ENCODE assay signal across 8 cellular contexts in the genomic region with DNA sequence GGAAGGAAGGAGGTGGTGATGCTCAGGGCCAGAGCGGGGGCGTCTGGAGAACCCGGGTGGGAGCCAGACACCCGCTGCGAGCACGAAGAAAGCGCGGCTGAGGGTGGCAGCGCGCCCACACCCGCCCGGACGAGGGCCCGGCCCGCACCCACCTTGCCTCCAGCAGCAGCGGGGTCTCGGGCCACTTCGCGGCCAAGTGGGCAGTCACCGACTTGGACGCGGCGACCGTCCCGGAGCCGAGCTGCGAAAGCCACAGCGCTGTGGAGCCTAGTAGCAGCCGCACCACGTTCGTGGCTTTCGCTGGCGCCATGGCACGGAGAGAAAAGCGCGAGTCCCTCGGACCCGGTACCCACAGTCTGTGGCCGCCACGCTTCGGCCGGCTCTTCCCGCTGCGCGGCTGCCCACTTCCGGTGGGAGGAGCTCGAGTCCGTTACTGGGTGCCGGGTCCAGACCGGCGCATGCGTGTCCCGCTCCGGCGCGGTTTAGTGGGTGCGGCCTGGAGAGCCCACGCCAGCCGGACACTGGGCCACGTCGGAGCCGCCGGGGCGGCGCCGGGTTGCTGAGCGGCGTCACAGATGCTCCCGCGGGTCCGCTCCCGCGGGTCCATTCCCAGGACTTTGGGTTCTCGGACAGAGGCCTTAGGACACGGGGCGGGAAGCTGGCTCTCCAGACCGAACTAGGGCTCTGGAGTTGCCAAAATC. TPM values are rescaled to one million over a fixed set of nuclear protein-coding genes. Genes with fewer than 3 reads are reported as not detected.
DNase-seq lines count a peak whose midpoint lies in the region; ATAC-seq and TF ChIP-seq lines count a peak whose summit lies in the region.

A gene with protein sequence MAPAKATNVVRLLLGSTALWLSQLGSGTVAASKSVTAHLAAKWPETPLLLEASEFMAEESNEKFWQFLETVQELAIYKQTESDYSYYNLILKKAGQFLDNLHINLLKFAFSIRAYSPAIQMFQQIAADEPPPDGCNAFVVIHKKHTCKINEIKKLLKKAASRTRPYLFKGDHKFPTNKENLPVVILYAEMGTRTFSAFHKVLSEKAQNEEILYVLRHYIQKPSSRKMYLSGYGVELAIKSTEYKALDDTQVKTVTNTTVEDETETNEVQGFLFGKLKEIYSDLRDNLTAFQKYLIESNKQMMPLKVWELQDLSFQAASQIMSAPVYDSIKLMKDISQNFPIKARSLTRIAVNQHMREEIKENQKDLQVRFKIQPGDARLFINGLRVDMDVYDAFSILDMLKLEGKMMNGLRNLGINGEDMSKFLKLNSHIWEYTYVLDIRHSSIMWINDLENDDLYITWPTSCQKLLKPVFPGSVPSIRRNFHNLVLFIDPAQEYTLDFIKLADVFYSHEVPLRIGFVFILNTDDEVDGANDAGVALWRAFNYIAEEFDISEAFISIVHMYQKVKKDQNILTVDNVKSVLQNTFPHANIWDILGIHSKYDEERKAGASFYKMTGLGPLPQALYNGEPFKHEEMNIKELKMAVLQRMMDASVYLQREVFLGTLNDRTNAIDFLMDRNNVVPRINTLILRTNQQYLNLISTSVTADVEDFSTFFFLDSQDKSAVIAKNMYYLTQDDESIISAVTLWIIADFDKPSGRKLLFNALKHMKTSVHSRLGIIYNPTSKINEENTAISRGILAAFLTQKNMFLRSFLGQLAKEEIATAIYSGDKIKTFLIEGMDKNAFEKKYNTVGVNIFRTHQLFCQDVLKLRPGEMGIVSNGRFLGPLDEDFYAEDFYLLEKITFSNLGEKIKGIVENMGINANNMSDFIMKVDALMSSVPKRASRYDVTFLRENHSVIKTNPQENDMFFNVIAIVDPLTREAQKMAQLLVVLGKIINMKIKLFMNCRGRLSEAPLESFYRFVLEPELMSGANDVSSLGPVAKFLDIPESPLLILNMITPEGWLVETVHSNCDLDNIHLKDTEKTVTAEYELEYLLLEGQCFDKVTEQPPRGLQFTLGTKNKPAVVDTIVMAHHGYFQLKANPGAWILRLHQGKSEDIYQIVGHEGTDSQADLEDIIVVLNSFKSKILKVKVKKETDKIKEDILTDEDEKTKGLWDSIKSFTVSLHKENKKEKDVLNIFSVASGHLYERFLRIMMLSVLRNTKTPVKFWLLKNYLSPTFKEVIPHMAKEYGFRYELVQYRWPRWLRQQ (N-terminal part only) (minus strand): TSS at position 399 of the 701 bp plus-strand sequence. CDS start 89 bp downstream, at position 310.

- peak within 1 kb of the TSS; percentile 62 for H3K27ac ChIP-seq in DOHH2 (ENCODE audit: low read depth, low read length)
- H3K27ac ChIP-seq in heart left ventricle, result peak within 1 kb of the TSS; percentile 11 to 90 (median 82)
- H3K27ac ChIP-seq in osteoblast (ENCODE audit: low read depth, low read length), result peak within 1 kb of the TSS; percentile 95

- H3K4me3 ChIP-seq in DOHH2 (ENCODE audit: low read length) (peak within 1 kb of the TSS; percentile 100), heart left ventricle (peak within 1 kb of the TSS; percentile 58 to 99 (median 78)), osteoblast (ENCODE audit: insufficient read depth, low read length) (peak within 1 kb of the TSS; percentile 94)

- H3K4me1 ChIP-seq in DOHH2 (ENCODE audit: control insufficient read depth, low read length), result peaks cover 14% of the 10 kb centered on the region
- peaks cover 0 to 13% (median 6%) of the 10 kb centered on the region in 12 donors for H3K4me1 ChIP-seq in heart left ventricle
- peaks cover 8% of the 10 kb centered on the region for H3K4me1 ChIP-seq in osteoblast (ENCODE audit: insufficient read depth, low read length)

- H3K9me2 ChIP-seq in DOHH2 (replicated peaks; ENCODE audit: control insufficient read depth, low read length), result no peaks in the 10 kb centered on the region

- H3K27me3 ChIP-seq in DOHH2 (ENCODE audit: control insufficient read depth, low read length) (peaks cover 17% of the 10 kb centered on the region), heart left ventricle (no peaks in the 10 kb centered on the region), osteoblast (ENCODE audit: insufficient read depth, low read length) (no peaks in the 10 kb centered on the region)

- 0 out of 2 replicates have a peak, but pooled peaks cover 9% of the 10 kb centered on the region for H3F3A ChIP-seq in DOHH2 (ENCODE audit: control insufficient read depth, insufficient read depth)

- H3K36me3 ChIP-seq in DOHH2 (ENCODE audit: control insufficient read depth, low read length) (no peaks in the 10 kb centered on the region), heart left ventricle (no peaks in the 10 kb centered on the region), osteoblast (ENCODE audit: insufficient read depth, low read length) (no peaks in the 10 kb centered on the region)

- H4K20me1 ChIP-seq in DOHH2 (ENCODE audit: control insufficient read depth, insufficient read depth, low read depth, low read length) (no peaks in the 10 kb centered on the region), osteoblast (ENCODE audit: insufficient read depth, low read length) (peaks cover 4% of the 10 kb centered on the region)

- intact Hi-C loops in heart left ventricle (cut with DNase I), result no loop called here

- ATAC-seq in GM19463 (IDR thresholded peaks at IDR 0.05; ENCODE audit: unreplicated experiment) (peak; percentile 97), HG03520 (IDR thresholded peaks at IDR 0.05; ENCODE audit: unreplicated experiment) (peak; percentile 92), heart left ventricle (peak; percentile 100)

- H2AFZ ChIP-seq in osteoblast (ENCODE audit: low read length), result peak within 1 kb of the TSS; percentile 99

- TF ChIP-seq POLR2A in heart left ventricle (IDR thresholded peaks at IDR 0.05), result peak in 1 of 2 donors; percentile 80

- 0 to 1% (median 1%) methylated on average over 23 to 77 of the region's 77 CpGs for WGBS in heart left ventricle, 4 donors

- H3K4me2 ChIP-seq in DOHH2 (ENCODE audit: low read length) (peak within 1 kb of the TSS; percentile 80), osteoblast (ENCODE audit: insufficient read depth, low read length) (peak within 1 kb of the TSS; percentile 98)

- no peaks in the 10 kb centered on the region for H3K9me3 ChIP-seq in DOHH2 (ENCODE audit: control insufficient read depth, insufficient read depth, low read length)
- no peaks in the 10 kb centered on the region for H3K9me3 ChIP-seq in heart left ventricle
- no peaks in the 10 kb centered on the region for H3K9me3 ChIP-seq in osteoblast (ENCODE audit: low read depth, low read length)

- peak; percentile 97 for DNase-seq in NCI-H69 (lab: John Stamatoyannopoulos, UW)
- DNase-seq in amniotic epithelial cell (ENCODE audit: low read depth), result peak; percentile 90
- DNase-seq in heart left ventricle, result peak; percentile 95 to 98 (median 96)
- DNase-seq in osteoblast (ENCODE audit: insufficient read length, low spot score, missing footprints), result peak; percentile 99
- DNase-seq in effector CD4-positive, alpha-beta T cell, result no peak

- TF ChIP-seq CTCF in DOHH2 (IDR thresholded peaks at IDR 0.05; ENCODE audit: low read depth, low read length, poor library complexity, severe bottlenecking), result no peak
- TF ChIP-seq CTCF in heart left ventricle (IDR thresholded peaks at IDR 0.05), result peak in 2 of 12 donors; percentile 36 to 37
- no peak for TF ChIP-seq CTCF in osteoblast (IDR thresholded peaks at IDR 0.05; ENCODE audit: extremely low read depth, low read depth, low read length)

- H3K79me2 ChIP-seq in DOHH2 (ENCODE audit: control insufficient read depth, low read length), result peaks cover 34% of the 10 kb centered on the region
- H3K79me2 ChIP-seq in osteoblast (ENCODE audit: insufficient read depth, low read length), result peaks cover 24% of the 10 kb centered on the region

RNA-seq across cellular contexts. Expression of the gene that starts here (rescaled TPM):
- 10 to 100 TPM in 8 of 9 donors, 1 to 10 TPM in 1; 9.6 to 15.9 (median 13.5) TPM for total RNA-seq in heart left ventricle
- 1 to 10 TPM; 4.3 to 5.7 TPM for polyA plus RNA-seq in heart left ventricle
- 75.4 and 78.2 TPM in 2 replicates for total RNA-seq in osteoblast
